ENCODE assay signal across 32 cellular contexts in genomic region chr15:67421105-67421504, GRCh38.
"Had no signal": no experiment of that assay in that cellular context is flagged by ENCODE, and none has a peak within 500 bp of the region (broad histone marks: within the 10 kb centered on the region; RNA-seq: fewer than 3 reads in every experiment).

No MANE protein-coding gene starts in this region.

- H3K27ac ChIP-seq: ascending aorta, cardiac muscle cell had no signal

- H3K4me3 Mint-ChIP-seq: activated CD4-positive, alpha-beta T cell treated with anti-CD3 and anti-CD28 coated beads, Interleukin-2, amount 10 ng/mL, durations not matched to agents 24 days and 14 days; activated CD8-positive, alpha-beta T cell treated with anti-CD3 and anti-CD28 coated beads for 36 hours; activated naive CD4-positive, alpha-beta T cell treated with anti-CD3 and anti-CD28 coated beads, Interleukin-2, amount 50 U/mL, for 24 hours; activated naive CD8-positive, alpha-beta T cell treated with anti-CD3 and anti-CD28 coated beads, Interleukin-2, amount 10 ng/mL, durations not matched to agents 7 days and 5 days; activated T-cell treated with anti-CD3 and anti-CD28 coated beads, Interleukin-2, amount 50 U/mL, for 72 hours; activated T-helper 17 cell treated with anti-CD3 and anti-CD28 coated beads, Interleukin-2, amount 50 U/mL, for 72 hours; central memory CD8-positive, alpha-beta T cell had no signal

- H3K4me3 ChIP-seq: ascending aorta, cardiac muscle cell, MG63 had no signal

- DNase-seq: activated CD4-positive, alpha-beta T cell treated with anti-CD3 and anti-CD28 coated beads, Interleukin-2, amount 10 ng/mL, durations not matched to agents 24 days and 14 days; activated CD4-positive, alpha-beta T cell treated with anti-CD3 and anti-CD28 coated beads, Interleukin-2, amount 50 U/mL, for 4 hours; activated CD8-positive, alpha-beta T cell treated with anti-CD3 and anti-CD28 coated beads for 36 hours; activated gamma-delta T cell; activated naive CD4-positive, alpha-beta T cell treated with Interleukin-2 at 50 U/mL for 16 hours; activated naive CD8-positive, alpha-beta T cell treated with anti-CD3 and anti-CD28 coated beads, Interleukin-2, amount 10 ng/mL, durations not matched to agents 7 days and 5 days; activated T-cell treated with anti-CD3 and anti-CD28 coated beads, Interleukin-2, amount 50 U/mL, for 1 hour; activated T-cell treated with anti-CD3 and anti-CD28 coated beads, Interleukin-2, amount 50 U/mL, for 72 hours; amygdala; Kasumi-1; MG63; NCI-H1048; NCI-H1105 treated with DMSO at 0.1 percent for 48 hours; NCI-H1436; NCI-H187 treated with DMSO at 0.1 percent for 48 hours; NCI-H2081; NCI-H226; NCI-H446 treated with DMSO at 0.1 percent for 48 hours; NCI-H524; NCI-H69; NK-92 treated with Interleukin-12 subunit alpha and Interleukin-12 subunit beta, amount 100 ng/mL, for 24 hours; OCI-M1; Right ventricle myocardium superior; SW 1271; T-helper 1 cell; T-helper 2 cell; T-helper 9 cell had no signal

- H3K27me3 Mint-ChIP-seq: activated CD4-positive, alpha-beta T cell treated with anti-CD3 and anti-CD28 coated beads, Interleukin-2, amount 10 ng/mL, durations not matched to agents 24 days and 14 days; activated CD8-positive, alpha-beta T cell treated with anti-CD3 and anti-CD28 coated beads for 36 hours; activated naive CD4-positive, alpha-beta T cell treated with anti-CD3 and anti-CD28 coated beads, Interleukin-2, amount 50 U/mL, for 24 hours; activated naive CD8-positive, alpha-beta T cell treated with anti-CD3 and anti-CD28 coated beads, Interleukin-2, amount 10 ng/mL, durations not matched to agents 7 days and 5 days; activated T-helper 17 cell treated with anti-CD3 and anti-CD28 coated beads, Interleukin-2, amount 50 U/mL, for 72 hours; central memory CD8-positive, alpha-beta T cell had no signal

- H3K36me3 ChIP-seq: ascending aorta, cardiac muscle cell, MG63 had no signal

- H3K27ac Mint-ChIP-seq: activated CD4-positive, alpha-beta T cell treated with anti-CD3 and anti-CD28 coated beads, Interleukin-2, amount 10 ng/mL, durations not matched to agents 24 days and 14 days; activated CD8-positive, alpha-beta T cell treated with anti-CD3 and anti-CD28 coated beads for 36 hours; activated naive CD4-positive, alpha-beta T cell treated with anti-CD3 and anti-CD28 coated beads, Interleukin-2, amount 50 U/mL, for 24 hours; activated naive CD8-positive, alpha-beta T cell treated with anti-CD3 and anti-CD28 coated beads, Interleukin-2, amount 10 ng/mL, durations not matched to agents 7 days and 5 days; activated T-cell treated with anti-CD3 and anti-CD28 coated beads, Interleukin-2, amount 50 U/mL, for 72 hours; activated T-helper 17 cell treated with anti-CD3 and anti-CD28 coated beads, Interleukin-2, amount 50 U/mL, for 72 hours had no signal

- ATAC-seq: activated CD8-positive, alpha-beta T cell treated with anti-CD3 and anti-CD28 coated beads for 36 hours; activated T-cell treated with anti-CD3 and anti-CD28 coated beads, Interleukin-2, amount 50 U/mL, for 72 hours; activated T-helper 17 cell treated with anti-CD3 and anti-CD28 coated beads, Interleukin-2, amount 50 U/mL, for 72 hours had no signal

- H3K4me1 Mint-ChIP-seq: activated CD4-positive, alpha-beta T cell treated with anti-CD3 and anti-CD28 coated beads, Interleukin-2, amount 10 ng/mL, durations not matched to agents 24 days and 14 days; activated naive CD4-positive, alpha-beta T cell treated with anti-CD3 and anti-CD28 coated beads, Interleukin-2, amount 50 U/mL, for 24 hours; activated naive CD8-positive, alpha-beta T cell treated with anti-CD3 and anti-CD28 coated beads, Interleukin-2, amount 10 ng/mL, durations not matched to agents 7 days and 5 days; activated T-helper 17 cell treated with anti-CD3 and anti-CD28 coated beads, Interleukin-2, amount 50 U/mL, for 72 hours; central memory CD8-positive, alpha-beta T cell had no signal

- H3K9me3 ChIP-seq: ascending aorta, MG63 had no signal

- H3K27me3 ChIP-seq: ascending aorta, cardiac muscle cell, MG63 had no signal

- H3K4me1 ChIP-seq: ascending aorta had no signal

- H3K36me3 Mint-ChIP-seq: activated naive CD4-positive, alpha-beta T cell treated with anti-CD3 and anti-CD28 coated beads, Interleukin-2, amount 50 U/mL, for 24 hours; activated naive CD8-positive, alpha-beta T cell treated with anti-CD3 and anti-CD28 coated beads, Interleukin-2, amount 10 ng/mL, durations not matched to agents 7 days and 5 days had no signal

- H3K9me3 Mint-ChIP-seq: activated CD4-positive, alpha-beta T cell treated with anti-CD3 and anti-CD28 coated beads, Interleukin-2, amount 10 ng/mL, durations not matched to agents 24 days and 14 days; activated CD8-positive, alpha-beta T cell treated with anti-CD3 and anti-CD28 coated beads for 36 hours; activated naive CD4-positive, alpha-beta T cell treated with anti-CD3 and anti-CD28 coated beads, Interleukin-2, amount 50 U/mL, for 24 hours; activated naive CD8-positive, alpha-beta T cell treated with anti-CD3 and anti-CD28 coated beads, Interleukin-2, amount 10 ng/mL, durations not matched to agents 7 days and 5 days; activated T-cell treated with anti-CD3 and anti-CD28 coated beads, Interleukin-2, amount 50 U/mL, for 72 hours; activated T-helper 17 cell treated with anti-CD3 and anti-CD28 coated beads, Interleukin-2, amount 50 U/mL, for 72 hours; central memory CD8-positive, alpha-beta T cell had no signal
